Comparison of ENCODE assay signal across 17 cellular contexts in the genomic region with DNA sequence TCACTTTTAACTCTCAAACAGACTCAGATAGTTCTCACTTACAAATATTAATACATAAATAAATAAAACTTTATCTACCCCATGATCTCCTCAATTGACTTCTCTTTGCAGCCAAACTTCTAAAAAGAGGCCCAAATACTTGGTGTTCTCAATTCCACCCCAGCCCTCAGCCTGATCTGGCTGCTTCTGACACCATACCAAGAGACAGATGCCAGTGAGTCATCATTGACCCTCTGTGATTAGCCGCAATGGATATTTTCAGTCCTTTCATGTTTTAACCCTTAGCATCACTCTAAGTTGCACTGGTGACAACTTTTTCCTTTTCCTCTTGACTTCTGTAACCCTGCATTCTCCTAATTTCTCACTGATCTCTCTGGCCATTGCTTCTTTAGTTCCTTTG.
A peak's percentile ranks its signal among the peaks of the same experiment; 100 is the strongest.
DNase-seq lines count a peak whose midpoint lies in the region; ATAC-seq and TF ChIP-seq lines count a peak whose summit lies in the region.
"Had no signal": no experiment of that assay in that cellular context is flagged by ENCODE, and none has a peak within 500 bp of the region (broad histone marks: within the 10 kb centered on the region; RNA-seq: fewer than 3 reads in every experiment).

No MANE protein-coding gene starts in this region.

- TF ChIP-seq CTCF in AG09319 (IDR thresholded peaks at IDR 0.05; ENCODE audit: low read depth, low read length) (no peak), cardiac fibroblast (IDR thresholded peaks at IDR 0.05; ENCODE audit: low read depth, low read length) (no peak), foreskin keratinocyte (conservative IDR thresholded peaks at IDR 0.05) (no peak)

- no peak overlapping the region for H2BK15ac ChIP-seq in mesendoderm (replicated peaks; ENCODE audit: low read depth)

- no peak overlapping the region for H2BK120ac ChIP-seq in mesendoderm (ENCODE audit: low read depth, low read length)

- H4K8ac ChIP-seq in mesendoderm (ENCODE audit: low read depth, low read length), result no peak overlapping the region

- ATAC-seq in HG03442 (IDR thresholded peaks at IDR 0.05; ENCODE audit: unreplicated experiment) (no peak), HG02571 (IDR thresholded peaks at IDR 0.05; ENCODE audit: unreplicated experiment) (no peak), HG02970 (IDR thresholded peaks at IDR 0.05; ENCODE audit: low FRiP score, unreplicated experiment) (no peak), foreskin keratinocyte (no peak)
- ATAC-seq: left colon, right lobe of liver had no signal

- DNase-seq in AG09319 (ENCODE audit: extremely low read depth, low read depth) (peak; percentile 49), MG63 (peak; percentile 44), cardiac fibroblast (ENCODE audit: low read depth in 2 of 2) (peak; percentile 58 to 74), mesendoderm (peak; percentile 38), foreskin keratinocyte (no peak)
- DNase-seq: activated CD4-positive, alpha-beta T cell treated with anti-CD3 and anti-CD28 coated beads, Interleukin-2, amount 50 U/mL, for 1 hour; left colon; NCI-H1417 treated with DMSO at 0.1 percent for 48 hours; NCI-H524; right lobe of liver; stimulated activated naive CD4-positive, alpha-beta T cell treated with Interleukin-2 at 50 U/mL for 16 hours; T-helper 2 cell had no signal

- no CpG with 5 or more reads among the region's 1 CpG for whole genome bisulfite sequencing in mesendoderm (ENCODE audit: extremely low coverage, insufficient coverage, low lambda C conversion rate)

- no peaks in the 10 kb centered on the region for H3K9me3 ChIP-seq in MG63
- H3K9me3 ChIP-seq: ascending aorta, right lobe of liver had no signal

- no peaks in the 10 kb centered on the region for H3K79me1 ChIP-seq in mesendoderm (ENCODE audit: low read length)

- H3K36me3 ChIP-seq in MG63 (no peaks in the 10 kb centered on the region), mesendoderm (ENCODE audit: control insufficient read depth, insufficient read depth, low read length) (no peaks in the 10 kb centered on the region)
- H3K36me3 ChIP-seq: ascending aorta, right lobe of liver had no signal

- no peak overlapping the region for H2BK5ac ChIP-seq in mesendoderm (ENCODE audit: low read length)

- H3K4me3 ChIP-seq in MG63 (no peak overlapping the region), cardiac fibroblast (replicated peaks in 1 of 2; ENCODE audit: low read depth in 2 of 2, low read length in 2 of 2) (no peak overlapping the region), mesendoderm (ENCODE audit: low read length) (no peak overlapping the region)
- H3K4me3 ChIP-seq: ascending aorta, right lobe of liver had no signal

- H3K4ac ChIP-seq in mesendoderm (ENCODE audit: low read depth, low read length), result no peak overlapping the region

- H3K27me3 ChIP-seq in MG63 (no peaks in the 10 kb centered on the region), mesendoderm (ENCODE audit: insufficient read depth, low read length, poor library complexity) (no peaks in the 10 kb centered on the region), foreskin keratinocyte (peaks cover 76% of the 10 kb centered on the region)
- H3K27me3 ChIP-seq: ascending aorta, right lobe of liver had no signal

- H3K23ac ChIP-seq in mesendoderm (ENCODE audit: low read length), result no peak overlapping the region

- H3K79me2 ChIP-seq in mesendoderm (ENCODE audit: control insufficient read depth, insufficient read depth, low read length), result no peaks in the 10 kb centered on the region

- no peak overlapping the region for H3K4me2 ChIP-seq in mesendoderm (ENCODE audit: low read length)

- no peak overlapping the region for H3K18ac ChIP-seq in mesendoderm (ENCODE audit: low read length)

- H3K4me1 ChIP-seq in mesendoderm (ENCODE audit: control insufficient read depth, low read depth, low read length), result peaks cover 5% of the 10 kb centered on the region
- H3K4me1 ChIP-seq in foreskin keratinocyte, result no peaks in the 10 kb centered on the region
- H3K4me1 ChIP-seq: ascending aorta, right lobe of liver had no signal

- no peak overlapping the region for H3K27ac ChIP-seq in mesendoderm (ENCODE audit: low read depth, low read length)
- no peak overlapping the region for H3K27ac ChIP-seq in foreskin keratinocyte
- H3K27ac ChIP-seq: ascending aorta, right lobe of liver, RWPE1 had no signal

- no peak overlapping the region for H2AK5ac ChIP-seq in mesendoderm (ENCODE audit: low read length)

- no peak overlapping the region for H3K56ac ChIP-seq in mesendoderm (ENCODE audit: low read length)

- H3K9ac ChIP-seq in mesendoderm (ENCODE audit: low read length), result no peak overlapping the region

- no peak overlapping the region for H4K5ac ChIP-seq in mesendoderm (ENCODE audit: low read length)

Comparison
In these comparisons a context has a peak if more than half of its experiments do, and no peak if none do; other contexts are left out.
1. DNase-seq: peak in AG09319 (single experiment), MG63 (single experiment), cardiac fibroblast (2 of 2) and mesendoderm (single experiment); none in foreskin keratinocyte (0 of 2).